22 cellular contexts compared by ENCODE assay signal in genomic region chr6:7628915-7629314, GRCh38. TPM values are rescaled to one million over a fixed set of nuclear protein-coding genes. Genes with fewer than 3 reads are reported as not detected.
A peak's percentile ranks its signal among the peaks of the same experiment; 100 is the strongest.
DNase-seq lines count a peak whose midpoint lies in the region; ATAC-seq and TF ChIP-seq lines count a peak whose summit lies in the region.
"Had no signal": no experiment of that assay in that cellular context is flagged by ENCODE, and none has a peak within 500 bp of the region (broad histone marks: within the 10 kb centered on the region; RNA-seq: fewer than 3 reads in every experiment).

No MANE protein-coding gene starts in this region.

- TF ChIP-seq CTCF in heart left ventricle (IDR thresholded peaks at IDR 0.05) (no peak), left ventricle myocardium inferior (IDR thresholded peaks at IDR 0.05; ENCODE audit: borderline replicate concordance) (no peak), osteoblast (IDR thresholded peaks at IDR 0.05; ENCODE audit: extremely low read depth, low read depth, low read length) (no peak), OCI-LY7 (conservative IDR thresholded peaks at IDR 0.05; ENCODE audit: low read length) (no peak)

- H4K20me1 ChIP-seq in osteoblast (ENCODE audit: insufficient read depth, low read length) (no peaks in the 10 kb centered on the region), OCI-LY7 (ENCODE audit: insufficient read depth, low read length) (no peaks in the 10 kb centered on the region)

- no peaks in the 10 kb centered on the region for H3K4me1 Mint-ChIP-seq in T-helper 17 cell
- H3K4me1 Mint-ChIP-seq: CD4-positive, CD25-positive, alpha-beta regulatory T cell; CD8-positive, alpha-beta memory T cell had no signal

- H3K27me3 ChIP-seq in heart left ventricle = no peaks in the 10 kb centered on the region
- peaks cover 9% of the 10 kb centered on the region for H3K27me3 ChIP-seq in left ventricle myocardium inferior (ENCODE audit: low read depth)
- H3K27me3 ChIP-seq in osteoblast (ENCODE audit: insufficient read depth, low read length) = no peaks in the 10 kb centered on the region

- intact Hi-C loops in heart left ventricle (cut with DNase I) (no loop called here), left ventricle myocardium inferior (cut with micrococcal nuclease) (no loop called here), OCI-LY7 (cut with micrococcal nuclease; ENCODE audit: unreplicated experiment) (no loop called here)

- H3K27ac ChIP-seq in heart left ventricle (peak overlapping the region in 1 of 12 donors; percentile 24), left ventricle myocardium inferior (replicated peaks) (no peak overlapping the region), osteoblast (ENCODE audit: low read depth, low read length) (no peak overlapping the region), OCI-LY7 (ENCODE audit: low read depth, low read length, poor library complexity, severe bottlenecking) (no peak overlapping the region)
- H3K27ac ChIP-seq: 22Rv1, A549 had no signal

- H3K36me3 ChIP-seq in heart left ventricle = no peaks in the 10 kb centered on the region
- H3K36me3 ChIP-seq in left ventricle myocardium inferior = no peaks in the 10 kb centered on the region
- H3K36me3 ChIP-seq in osteoblast (ENCODE audit: insufficient read depth, low read length) = no peaks in the 10 kb centered on the region
- H3K36me3 ChIP-seq in OCI-LY7 (ENCODE audit: insufficient read depth, low read length) = no peaks in the 10 kb centered on the region
- H3K36me3 ChIP-seq: BE2C had no signal

- CTCF ChIA-PET in OCI-LY7 (lab: Charles Lee; ENCODE audit: unreplicated experiment) = no interaction called here

- ATAC-seq in heart left ventricle (peak in 3 of 4 donors; percentile 68 to 79 (median 68)), T-helper 17 cell (no peak)
- ATAC-seq: A549, HCT116, HepG2 had no signal

- no peaks in the 10 kb centered on the region for H3K9me3 ChIP-seq in heart left ventricle
- no peaks in the 10 kb centered on the region for H3K9me3 ChIP-seq in left ventricle myocardium inferior (replicated peaks)
- no peaks in the 10 kb centered on the region for H3K9me3 ChIP-seq in osteoblast (ENCODE audit: low read depth, low read length)
- H3K9me3 ChIP-seq in OCI-LY7 (ENCODE audit: low read length) = no peaks in the 10 kb centered on the region
- no peaks in the 10 kb centered on the region for H3K9me3 ChIP-seq in T-helper 17 cell (ENCODE audit: control insufficient read depth, low read length, poor library complexity, severe bottlenecking)
- H3K9me3 ChIP-seq: A549, BE2C had no signal

- peaks cover 40% of the 10 kb centered on the region for H3K27me3 Mint-ChIP-seq in T-helper 17 cell

- 79 to 90% (median 83%) methylated on average over 12 of the region's 12 CpGs for WGBS in heart left ventricle, 4 donors

- no peak overlapping the region for H3K4me3 ChIP-seq in heart left ventricle
- no peak overlapping the region for H3K4me3 ChIP-seq in left ventricle myocardium inferior
- no peak overlapping the region for H3K4me3 ChIP-seq in osteoblast (ENCODE audit: insufficient read depth, low read length)
- no peak overlapping the region for H3K4me3 ChIP-seq in OCI-LY7 (ENCODE audit: low read depth, low read length, poor library complexity, severe bottlenecking)
- H3K4me3 ChIP-seq: A549 had no signal

- H2AFZ ChIP-seq in osteoblast (ENCODE audit: low read length) = no peak overlapping the region
- no peak overlapping the region for H2AFZ ChIP-seq in OCI-LY7 (ENCODE audit: low read length)

- TF ChIP-seq POLR2A in heart left ventricle (IDR thresholded peaks at IDR 0.05) = no peak

- POLR2A ChIA-PET in OCI-LY7 (lab: Charles Lee) = no interaction called here

- no peaks in the 10 kb centered on the region for H3K36me3 Mint-ChIP-seq in T-helper 17 cell (ENCODE audit: low read depth)
- H3K36me3 Mint-ChIP-seq: CD4-positive, CD25-positive, alpha-beta regulatory T cell; CD8-positive, alpha-beta memory T cell had no signal

- H3K79me2 ChIP-seq in osteoblast (ENCODE audit: insufficient read depth, low read length) = no peaks in the 10 kb centered on the region
- no peaks in the 10 kb centered on the region for H3K79me2 ChIP-seq in OCI-LY7 (ENCODE audit: insufficient read depth, low read depth, low read length)

- H3K4me2 ChIP-seq in osteoblast (ENCODE audit: insufficient read depth, low read length) (peak overlapping the region; percentile 8), OCI-LY7 (ENCODE audit: low read length) (no peak overlapping the region)
- H3K4me2 ChIP-seq: A549 had no signal

- DNase-seq in heart left ventricle (peak in 1 of 5 donors; percentile 37), left ventricle myocardium inferior (no peak), GM03348 (ENCODE audit: low spot score) (peak; percentile 27), fibroblast of gingiva (ENCODE audit: low read depth) (peak; percentile 39), osteoblast (ENCODE audit: insufficient read length, low spot score, missing footprints) (no peak), OCI-LY7 (ENCODE audit: low spot score) (no peak), occipital lobe (lab: John Stamatoyannopoulos, UW) (no peak), T-helper 17 cell (no peak)
- DNase-seq: BE2C; C1 segment of cervical spinal cord; CD4-positive, CD25-positive, alpha-beta regulatory T cell; CD8-positive, alpha-beta memory T cell; COR-L47; DMS 273 treated with DMSO at 0.1 percent for 48 hours; DMS53; DND-41; H7 had no signal

- no peaks in the 10 kb centered on the region for H3K9me2 ChIP-seq in OCI-LY7 (ENCODE audit: insufficient read depth, low read length)

- BruUV-seq in OCI-LY7 (replicated peaks; lab: Mats Ljungman, UMichigan) = no TSS peak

- H3K4me3 Mint-ChIP-seq in T-helper 17 cell = no peak overlapping the region
- H3K4me3 Mint-ChIP-seq: CD4-positive, CD25-positive, alpha-beta regulatory T cell; CD8-positive, alpha-beta memory T cell; HFFc6 had no signal

- no peak overlapping the region for H3K27ac Mint-ChIP-seq in T-helper 17 cell
- H3K27ac Mint-ChIP-seq: CD8-positive, alpha-beta memory T cell; HFFc6 had no signal

- H3K4me1 ChIP-seq in heart left ventricle (no peaks in the 10 kb centered on the region), left ventricle myocardium inferior (no peaks in the 10 kb centered on the region), osteoblast (ENCODE audit: insufficient read depth, low read length) (peaks cover 18% of the 10 kb centered on the region), OCI-LY7 (ENCODE audit: insufficient read depth, low read length, poor library complexity, severe bottlenecking) (no peaks in the 10 kb centered on the region)
- H3K4me1 ChIP-seq: BE2C had no signal

RNA-seq across cellular contexts. Expression of gene SNRNP48, which starts 38.9 kb away (rescaled TPM):
- total RNA-seq in heart left ventricle (10 to 100 TPM in 7 of 9 donors, 1 to 10 TPM in 2; 8.2 to 25.8 (median 13.3) TPM), left ventricle myocardium inferior (13.8 TPM), osteoblast (15.9 and 19.7 TPM in 2 replicates), OCI-LY7 (2022) (30.2 and 33.4 TPM in 2 replicates), occipital lobe (24.0 TPM), T-helper 17 cell (1 to 10 TPM; 6.8 to 9.6 TPM)
- 10 to 100 TPM in 1 of 2 donors, 1 to 10 TPM in 1; 9.0 to 20.4 TPM for polyA plus RNA-seq in heart left ventricle
- total RNA-seq in OCI-LY7 (2014; rRNA removed; shearing (Covaris generic)) = 19.8 and 24.1 TPM in 2 replicates

Comparison
In these comparisons a context has a peak if more than half of its experiments do, and no peak if none do; other contexts are left out.
1. DNase-seq: peak in GM03348 (single experiment) and fibroblast of gingiva (single experiment); none in left ventricle myocardium inferior (single experiment), osteoblast (single experiment), OCI-LY7 (single experiment), occipital lobe (single experiment) and T-helper 17 cell (0 of 3).